ENCODE assay signal across 18 cellular contexts in the genomic region with DNA sequence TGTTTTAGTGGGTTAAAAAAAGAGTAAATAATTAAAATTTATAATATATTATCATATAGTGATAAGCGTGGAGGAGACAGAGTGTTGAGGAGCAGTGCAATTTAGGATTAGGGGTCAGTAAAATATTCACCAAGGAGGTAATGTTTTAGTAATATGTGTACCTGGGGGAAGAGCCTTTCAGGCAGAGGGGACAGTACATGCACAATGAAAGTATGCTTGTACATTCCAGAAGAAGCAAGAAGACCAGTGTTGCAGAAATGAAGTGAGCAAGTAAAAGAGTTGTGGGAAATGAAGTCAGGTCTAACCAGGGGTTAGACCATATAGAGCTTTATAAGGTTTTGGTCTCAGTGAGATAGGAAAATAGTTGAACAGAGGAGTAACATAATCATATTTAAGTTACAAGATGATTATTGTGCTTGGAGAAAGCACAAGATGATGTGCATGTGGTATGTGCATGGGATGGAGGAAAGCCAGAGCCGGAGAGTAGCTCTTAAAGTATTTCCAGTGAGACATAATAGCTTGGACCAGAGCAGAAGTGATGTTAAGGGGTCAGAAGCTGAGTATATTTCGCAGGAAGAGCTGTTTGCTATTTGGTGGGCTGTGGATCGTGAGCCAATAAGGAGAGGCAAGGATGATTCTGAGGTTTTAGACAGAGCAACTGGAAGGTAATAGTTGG. TPM values are rescaled to one million over a fixed set of nuclear protein-coding genes. Genes with fewer than 3 reads are reported as not detected.
"Had no signal": no experiment of that assay in that cellular context is flagged by ENCODE, and none has a peak within 500 bp of the region (broad histone marks: within the 10 kb centered on the region; RNA-seq: fewer than 3 reads in every experiment).

No MANE protein-coding gene starts in this region.

- H3K36me3 ChIP-seq: lower lobe of right lung, pancreas, upper lobe of left lung had no signal

- H3K4me3 ChIP-seq: lower lobe of right lung, pancreas, stomach, thoracic aorta, upper lobe of left lung had no signal

- ATAC-seq: activated CD4-positive, alpha-beta T cell treated with anti-CD3 and anti-CD28 coated beads for 36 hours; activated T-helper 17 cell treated with anti-CD3 and anti-CD28 coated beads, Interleukin-2, amount 50 U/mL, for 72 hours; lower lobe of right lung; naive thymus-derived CD8-positive, alpha-beta T cell; pancreas; sciatic nerve; stimulated activated effector memory CD8-positive, alpha-beta T cell treated with anti-CD3 and anti-CD28 coated beads, Interleukin-12 subunit alpha, Interleukin-12 subunit beta, amount 100 ng/mL, for 72 hours; WTC11 had no signal

- H3K27me3 ChIP-seq: pancreas, stomach, upper lobe of left lung had no signal

- H3K4me1 ChIP-seq: lower lobe of right lung, pancreas, stomach, upper lobe of left lung had no signal

- H3K9me3 ChIP-seq: lower lobe of right lung, pancreas, stomach, thoracic aorta, upper lobe of left lung had no signal

- H3K27ac ChIP-seq: lower lobe of right lung, pancreas, stomach, thoracic aorta, upper lobe of left lung had no signal

- DNase-seq: activated CD4-positive, alpha-beta memory T cell treated with anti-CD3 and anti-CD28 coated beads for 36 hours; activated CD4-positive, alpha-beta T cell treated with anti-CD3 and anti-CD28 coated beads for 36 hours; activated naive CD4-positive, alpha-beta T cell treated with Interleukin-2 at 50 U/mL for 16 hours; activated naive CD8-positive, alpha-beta T cell treated with anti-CD3 and anti-CD28 coated beads, Interleukin-2, amount 10 ng/mL, durations not matched to agents 7 days and 5 days; anterior cingulate cortex; cortex of kidney; hippocampal formation; lower lobe of right lung; naive thymus-derived CD8-positive, alpha-beta T cell; pancreas; stimulated activated CD4-positive, alpha-beta T cell treated with anti-CD3 and anti-CD28 coated beads, Interleukin-4, amount 100 ng/mL, for 24 hours; stomach; upper lobe of left lung had no signal

RNA-seq across cellular contexts. Expression of a gene that starts 44.8 kb away (rescaled TPM):
- total RNA-seq: activated naive CD8-positive, alpha-beta T cell treated with anti-CD3 and anti-CD28 coated beads, Interleukin-2, amount 10 ng/mL, durations not matched to agents 7 days and 5 days; naive thymus-derived CD8-positive, alpha-beta T cell had no signal
